In the genomic region with DNA sequence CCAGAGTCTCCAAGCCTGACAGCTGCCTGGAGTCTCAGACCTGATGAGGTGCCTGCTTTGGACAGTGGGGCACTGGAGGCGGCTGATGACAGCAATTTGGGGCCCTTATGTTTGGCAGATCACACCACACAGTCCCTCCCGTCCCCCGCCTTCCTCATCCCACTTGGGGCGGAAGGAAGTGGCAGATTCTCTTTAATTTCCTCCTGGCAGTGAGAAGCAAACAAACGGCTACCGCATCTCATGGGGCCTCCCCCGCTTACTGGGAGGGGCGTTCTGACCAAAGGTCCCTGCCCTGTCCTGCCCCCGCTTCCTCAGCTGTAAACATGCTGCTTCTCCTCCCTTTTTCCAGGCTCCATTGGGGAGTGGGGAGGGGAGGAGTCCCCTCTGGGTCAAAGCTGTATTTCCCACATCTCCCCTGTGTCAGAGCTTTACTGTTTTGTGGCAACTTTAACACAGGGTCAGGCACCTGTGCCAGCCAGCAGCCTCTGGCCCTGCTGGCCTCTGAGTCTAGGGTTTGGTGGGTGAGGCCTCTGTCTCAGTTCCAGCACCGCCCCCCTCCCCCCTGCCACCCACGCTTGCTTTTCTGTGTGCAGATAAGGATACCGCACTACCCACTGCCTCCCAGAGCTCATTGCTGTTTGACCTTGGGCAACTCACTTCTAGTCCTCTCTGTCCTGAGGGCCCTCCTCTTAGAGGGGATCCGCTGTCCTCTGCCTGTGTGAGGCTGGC, we compare ENCODE assay signal across 8 cellular contexts. TPM values are rescaled to one million over a fixed set of nuclear protein-coding genes. Genes with fewer than 3 reads are reported as not detected.
DNase-seq lines count a peak whose midpoint lies in the region; ATAC-seq, FAIRE-seq and TF ChIP-seq lines count a peak whose summit lies in the region.

No MANE protein-coding gene starts in this region.

- H3K27ac Mint-ChIP-seq in HFFc6 = peak overlapping the region; percentile 16
- H3K27ac Mint-ChIP-seq in effector memory CD8-positive, alpha-beta T cell = peak overlapping the region; percentile 86 to 94

- FAIRE-seq in pancreas (lab: Jason Lieb, UNC) = no peak

- peak in 1 of 2 donors; percentile 68 for TF ChIP-seq EP300 in tibial nerve (IDR thresholded peaks at IDR 0.05)

- peak in 1 of 2 donors; percentile 25 for TF ChIP-seq POLR2A in tibial nerve (IDR thresholded peaks at IDR 0.05)

- H3K36me3 ChIP-seq in pancreas (no peaks in the 10 kb centered on the region), tibial nerve (peaks cover 0 to 34% (median 0%) of the 10 kb centered on the region in 3 donors), BE2C (peaks cover 15% of the 10 kb centered on the region)

- H3K27me3 ChIP-seq in pancreas = no peaks in the 10 kb centered on the region
- no peaks in the 10 kb centered on the region for H3K27me3 ChIP-seq in tibial nerve
- no peaks in the 10 kb centered on the region for H3K27me3 ChIP-seq in BE2C

- 67 to 70% methylated on average over 13 of the region's 13 CpGs for WGBS in pancreas, 2 donors
- 24 to 34% methylated on average over 13 of the region's 13 CpGs for WGBS in tibial nerve, 2 donors

- no peak for DNase-seq in HFFc6
- peak; percentile 57 for DNase-seq in activated CD4-positive, alpha-beta T cell treated with anti-CD3 and anti-CD28 coated beads, Interleukin-2, amount 50 U/mL, for 1 hour
- DNase-seq in effector memory CD8-positive, alpha-beta T cell = peak; percentile 62 to 70 (median 68)
- DNase-seq in pancreas = peak in 3 of 6 donors; percentile 24 to 60 (median 51)
- DNase-seq in tibial nerve (ENCODE audit: low spot score in 2 of 2) = peak; percentile 49 to 54
- DNase-seq in ACHN = no peak
- DNase-seq in BE2C = no peak

- H3K4me1 Mint-ChIP-seq in HFFc6 (ENCODE audit: low read depth) = peaks cover 29% of the 10 kb centered on the region
- H3K4me1 Mint-ChIP-seq in effector memory CD8-positive, alpha-beta T cell (ENCODE audit: low read depth in 2 of 2) = peaks cover 83 to 86% of the 10 kb centered on the region in 2 donors

- no peak overlapping the region for H3K4me3 ChIP-seq in pancreas
- no peak overlapping the region for H3K4me3 ChIP-seq in tibial nerve
- H3K4me3 ChIP-seq in BE2C (ENCODE audit: low read depth, low read length) = no peak overlapping the region

- H3K4me1 ChIP-seq in pancreas (peaks cover 0 to 5% (median 0%) of the 10 kb centered on the region in 3 donors), tibial nerve (peaks cover 0 to 65% (median 52%) of the 10 kb centered on the region in 4 donors), BE2C (peaks cover 5% of the 10 kb centered on the region)

- peaks cover 7% of the 10 kb centered on the region for H3K36me3 Mint-ChIP-seq in HFFc6 (ENCODE audit: low read depth)
- H3K36me3 Mint-ChIP-seq in effector memory CD8-positive, alpha-beta T cell (ENCODE audit: insufficient read depth) = peaks cover 15% of the 10 kb centered on the region

- no peaks in the 10 kb centered on the region for H3K9me3 Mint-ChIP-seq in HFFc6
- no peaks in the 10 kb centered on the region for H3K9me3 Mint-ChIP-seq in effector memory CD8-positive, alpha-beta T cell

- H3K27me3 Mint-ChIP-seq in HFFc6 (ENCODE audit: insufficient read depth) = peaks cover 1% of the 10 kb centered on the region; the same call in 1 of the 2 replicates
- no peaks in the 10 kb centered on the region for H3K27me3 Mint-ChIP-seq in effector memory CD8-positive, alpha-beta T cell

- peak; percentile 61 for ATAC-seq in effector memory CD8-positive, alpha-beta T cell (replicated peaks)
- peak in 3 of 4 donors; percentile 38 to 56 (median 43) for ATAC-seq in pancreas
- ATAC-seq in HG02763 (IDR thresholded peaks at IDR 0.05; ENCODE audit: unreplicated experiment) = no peak

- no peaks in the 10 kb centered on the region for H3K9me3 ChIP-seq in pancreas
- no peaks in the 10 kb centered on the region for H3K9me3 ChIP-seq in tibial nerve
- no peaks in the 10 kb centered on the region for H3K9me3 ChIP-seq in BE2C

- intact Hi-C loops in pancreas (cut with DNase I) = loop anchor here in 2 of 3 donors (10.0 kb wide), 2 partner anchors 145 to 155 kb away; a partner anchor contains a TSS

- H3K27ac ChIP-seq in pancreas = peak overlapping the region in 2 of 4 donors; percentile 35 to 63
- peak overlapping the region; percentile 70 to 100 (median 86) for H3K27ac ChIP-seq in tibial nerve

- in situ Hi-C loops in ACHN (cut with HindIII; ENCODE audit: low pct_ligation_motif_present, low pct_unique_long_range_greater_than_20kb, low sequenced_read_pairs) = loop anchor here (25.0 kb wide), 1 partner anchor 258 kb away; no protein-coding TSS in a partner anchor

- TF ChIP-seq CTCF in HFFc6 (IDR thresholded peaks at IDR 0.05) = no peak
- TF ChIP-seq CTCF in pancreas (IDR thresholded peaks at IDR 0.05) = no peak
- TF ChIP-seq CTCF in tibial nerve (IDR thresholded peaks at IDR 0.05) = no peak
- no peak for TF ChIP-seq CTCF in BE2C (IDR thresholded peaks at IDR 0.05; ENCODE audit: low read depth, low read length)

- H3K4me3 Mint-ChIP-seq in HFFc6 = no peak overlapping the region; the same call in 1 of the 2 replicates
- H3K4me3 Mint-ChIP-seq in effector memory CD8-positive, alpha-beta T cell = peak overlapping the region; percentile 71 to 76

RNA-seq across cellular contexts. Expression of a gene that starts 5.4 kb away (rescaled TPM):
- total RNA-seq in HFFc6 (2021; fragmentation: NEBNext Ultra II Directional; extraction: Animal tissue kit (Norgen Biotek cat#: 25700)) = 10 to 100 TPM; 17.2 to 20.7 (median 19.9) TPM
- total RNA-seq in pancreas (10 to 100 TPM in 5 of 6 donors, 1 to 10 TPM in 1; 9.5 to 19.3 (median 13.5) TPM), tibial nerve (100 to 1,000 TPM in 2 of 4 donors, 10 to 100 TPM in 2; 81.4 to 105 (median 97.1) TPM)
- 1 to 10 TPM; 3.8 to 4.5 TPM for polyA plus RNA-seq in pancreas
- polyA plus RNA-seq in BE2C (2012; ENCODE audit: insufficient read depth, insufficient read length, low read depth) = 17.5 TPM

RNA-seq across cellular contexts. Expression of a gene that starts 56.7 kb away (rescaled TPM):
- total RNA-seq in HFFc6 (2021; fragmentation: NEBNext Ultra II Directional; extraction: Animal tissue kit (Norgen Biotek cat#: 25700)) = 10 to 100 TPM; 13.3 to 17.4 (median 15.9) TPM
- 1 to 10 TPM; 2.7 to 5.6 (median 3.6) TPM for total RNA-seq in pancreas
- 1 to 10 TPM; 6.1 to 6.2 TPM for polyA plus RNA-seq in pancreas
- total RNA-seq in tibial nerve = 10 to 100 TPM in 2 of 4 donors, 1 to 10 TPM in 2; 4.7 to 31.2 (median 15.4) TPM
- 9.8 TPM for polyA plus RNA-seq in BE2C (2012; ENCODE audit: insufficient read depth, insufficient read length, low read depth)

RNA-seq across cellular contexts. Expression of a gene that starts 56.7 kb away (rescaled TPM):
- total RNA-seq in HFFc6 (2021; fragmentation: NEBNext Ultra II Directional; extraction: Animal tissue kit (Norgen Biotek cat#: 25700)) = 1 to 10 TPM; 7.2 to 8.5 (median 8.2) TPM
- total RNA-seq in pancreas (1 to 10 TPM; 2.1 to 5.1 (median 4.0) TPM), tibial nerve (10 to 100 TPM in 3 of 4 donors, 1 to 10 TPM in 1; 6.7 to 11.7 (median 10.8) TPM)
- 1 to 10 TPM; 3.6 to 7.4 TPM for polyA plus RNA-seq in pancreas
- polyA plus RNA-seq in BE2C (2012; ENCODE audit: insufficient read depth, insufficient read length, low read depth) = 43.8 TPM

Comparison
In these comparisons a context has a peak if more than half of its experiments do, and no peak if none do; other contexts are left out.
1. DNase-seq: peak in activated CD4-positive, alpha-beta T cell treated with anti-CD3 and anti-CD28 coated beads, Interleukin-2, amount 50 U/mL, for 1 hour (single experiment), effector memory CD8-positive, alpha-beta T cell (3 of 3) and tibial nerve (2 of 2); none in HFFc6 (single experiment), ACHN (single experiment) and BE2C (single experiment).